ENCODE assay signal across 33 cellular contexts in genomic region chr21:45060089-45060488, GRCh38.
"Had no signal": no experiment of that assay in that cellular context is flagged by ENCODE, and none has a peak within 500 bp of the region (broad histone marks: within the 10 kb centered on the region; RNA-seq: fewer than 3 reads in every experiment).

No MANE protein-coding gene starts in this region.

- H3K36me3 Mint-ChIP-seq: activated CD4-positive, alpha-beta memory T cell treated with anti-CD3 and anti-CD28 coated beads for 36 hours; activated CD8-positive, alpha-beta memory T cell treated with anti-CD3 and anti-CD28 coated beads, Interleukin-2, amount 10 ng/mL, durations not matched to agents 7 days and 5 days; activated naive CD4-positive, alpha-beta T cell treated with anti-CD3 and anti-CD28 coated beads, Interleukin-2, amount 50 U/mL, for 24 hours; activated naive CD8-positive, alpha-beta T cell treated with anti-CD3 and anti-CD28 coated beads, Interleukin-2, amount 10 ng/mL, durations not matched to agents 7 days and 5 days had no signal

- H3K27me3 ChIP-seq: ascending aorta, cardiac muscle cell, SJSA1 had no signal

- H3K4me3 ChIP-seq: ascending aorta, cardiac muscle cell, SJSA1 had no signal

- H3K4me2 ChIP-seq: SK-N-SH had no signal

- H3K36me3 ChIP-seq: ascending aorta, cardiac muscle cell, SJSA1 had no signal

- H3K4me1 Mint-ChIP-seq: activated B cell treated with CpG ODN at 0.5 μM for 24 hours; activated CD8-positive, alpha-beta memory T cell treated with anti-CD3 and anti-CD28 coated beads, Interleukin-2, amount 10 ng/mL, durations not matched to agents 7 days and 5 days; activated naive CD4-positive, alpha-beta T cell treated with anti-CD3 and anti-CD28 coated beads, Interleukin-2, amount 50 U/mL, for 24 hours; central memory CD8-positive, alpha-beta T cell had no signal

- DNase-seq: activated B cell treated with CpG ODN at 0.5 μM for 24 hours; activated CD4-positive, alpha-beta memory T cell treated with anti-CD3 and anti-CD28 coated beads for 36 hours; activated CD4-positive, alpha-beta T cell treated with anti-CD3 and anti-CD28 coated beads for 4 hours; activated CD4-positive, alpha-beta T cell treated with anti-CD3 and anti-CD28 coated beads, Interleukin-2, amount 50 U/mL, for 1 hour; activated CD4-positive, CD25-positive, alpha-beta regulatory T cell treated with anti-CD3 and anti-CD28 coated beads, Interleukin-2, amount 50 U/mL, for 72 hours; activated CD8-positive, alpha-beta memory T cell treated with anti-CD3 and anti-CD28 coated beads for 24 hours; activated CD8-positive, alpha-beta memory T cell treated with anti-CD3 and anti-CD28 coated beads, Interleukin-2, amount 10 ng/mL, durations not matched to agents 7 days and 5 days; activated CD8-positive, alpha-beta memory T cell treated with anti-CD3 and anti-CD28 coated beads, Interleukin-2, amount 50 U/mL, for 48 hours; activated gamma-delta T cell; activated naive CD4-positive, alpha-beta T cell treated with Interleukin-2 at 50 U/mL for 16 hours; activated naive CD8-positive, alpha-beta T cell treated with anti-CD3 and anti-CD28 coated beads, Interleukin-2, amount 10 ng/mL, durations not matched to agents 7 days and 5 days; activated T-cell treated with anti-CD3 and anti-CD28 coated beads, Interleukin-2, amount 50 U/mL, for 48 hours; amygdala; Karpas-422; NCI-H1092; NCI-H1436 treated with DMSO at 0.1 percent for 48 hours; NCI-H1694 treated with DMSO at 0.1 percent for 48 hours; NCI-H2029; NCI-H2227 treated with DMSO at 0.1 percent for 48 hours; NCI-H446 treated with DMSO at 0.1 percent for 48 hours; NCI-H524; NCI-H82; SHP77 treated with DMSO at 0.1 percent for 48 hours; SK-N-SH had no signal

- FAIRE-seq: TTC549 had no signal

- H3K4me3 Mint-ChIP-seq: activated B cell treated with CpG ODN at 0.5 μM for 24 hours; activated CD4-positive, alpha-beta memory T cell treated with anti-CD3 and anti-CD28 coated beads for 36 hours; activated CD8-positive, alpha-beta memory T cell treated with anti-CD3 and anti-CD28 coated beads, Interleukin-2, amount 10 ng/mL, durations not matched to agents 7 days and 5 days; activated naive CD4-positive, alpha-beta T cell treated with anti-CD3 and anti-CD28 coated beads, Interleukin-2, amount 50 U/mL, for 24 hours; activated naive CD8-positive, alpha-beta T cell treated with anti-CD3 and anti-CD28 coated beads, Interleukin-2, amount 10 ng/mL, durations not matched to agents 7 days and 5 days; central memory CD8-positive, alpha-beta T cell; T-helper 1 cell treated with Interleukin-12 subunit alpha and Interleukin-12 subunit beta and Interleukin-4 antibody, amounts not matched to agents 30 μg/mL and 1 μg/mL, for 36 hours; T-helper 2 cell treated with Interferon-gamma antibody and Interleukin-4, amounts not matched to agents 5 μg/mL and 100 μg/mL, for 36 hours had no signal

- H3K9ac ChIP-seq: SK-N-SH had no signal

- H3K9me3 Mint-ChIP-seq: activated B cell treated with CpG ODN at 0.5 μM for 24 hours; activated CD4-positive, alpha-beta memory T cell treated with anti-CD3 and anti-CD28 coated beads for 36 hours; activated naive CD4-positive, alpha-beta T cell treated with anti-CD3 and anti-CD28 coated beads, Interleukin-2, amount 50 U/mL, for 24 hours; activated naive CD8-positive, alpha-beta T cell treated with anti-CD3 and anti-CD28 coated beads, Interleukin-2, amount 10 ng/mL, durations not matched to agents 7 days and 5 days; central memory CD8-positive, alpha-beta T cell; T-helper 1 cell treated with Interleukin-12 subunit alpha and Interleukin-12 subunit beta and Interleukin-4 antibody, amounts not matched to agents 30 μg/mL and 1 μg/mL, for 36 hours; T-helper 2 cell treated with Interferon-gamma antibody and Interleukin-4, amounts not matched to agents 5 μg/mL and 100 μg/mL, for 36 hours had no signal

- ATAC-seq: activated CD8-positive, alpha-beta memory T cell treated with anti-CD3 and anti-CD28 coated beads, Interleukin-2, amount 10 ng/mL, durations not matched to agents 7 days and 5 days; Panc1 had no signal

- H3K27ac Mint-ChIP-seq: activated B cell treated with CpG ODN at 0.5 μM for 24 hours; activated CD4-positive, alpha-beta memory T cell treated with anti-CD3 and anti-CD28 coated beads for 36 hours; activated CD8-positive, alpha-beta memory T cell treated with anti-CD3 and anti-CD28 coated beads, Interleukin-2, amount 10 ng/mL, durations not matched to agents 7 days and 5 days; activated naive CD4-positive, alpha-beta T cell treated with anti-CD3 and anti-CD28 coated beads, Interleukin-2, amount 50 U/mL, for 24 hours; activated naive CD8-positive, alpha-beta T cell treated with anti-CD3 and anti-CD28 coated beads, Interleukin-2, amount 10 ng/mL, durations not matched to agents 7 days and 5 days; T-helper 1 cell treated with Interleukin-12 subunit alpha and Interleukin-12 subunit beta and Interleukin-4 antibody, amounts not matched to agents 30 μg/mL and 1 μg/mL, for 36 hours; T-helper 2 cell treated with Interferon-gamma antibody and Interleukin-4, amounts not matched to agents 5 μg/mL and 100 μg/mL, for 36 hours had no signal

- H3K9me3 ChIP-seq: ascending aorta, SK-N-SH had no signal

- H3K27ac ChIP-seq: ascending aorta, cardiac muscle cell, SJSA1 had no signal
